ENCODE assay signal across 8 cellular contexts in genomic region chr19:15154002-15154612, GRCh38. TPM values are rescaled to one million over a fixed set of nuclear protein-coding genes. Genes with fewer than 3 reads are reported as not detected.
DNase-seq lines count a peak whose midpoint lies in the region; ATAC-seq, FAIRE-seq and TF ChIP-seq lines count a peak whose summit lies in the region.

No MANE protein-coding gene starts in this region.

- FAIRE-seq in frontal cortex (lab: Jason Lieb, UNC) = no peak

- no peaks in the 10 kb centered on the region for H4K20me1 ChIP-seq in OCI-LY7 (ENCODE audit: insufficient read depth, low read length)

- no peaks in the 10 kb centered on the region for H3K79me2 ChIP-seq in OCI-LY7 (ENCODE audit: insufficient read depth, low read depth, low read length)

- no peaks in the 10 kb centered on the region for H3K9me2 ChIP-seq in OCI-LY7 (ENCODE audit: insufficient read depth, low read length)

- BruUV-seq in OCI-LY7 (replicated peaks; lab: Mats Ljungman, UMichigan) = no TSS peak

- H3K36me3 ChIP-seq in OCI-LY7 (ENCODE audit: insufficient read depth, low read length) (no peaks in the 10 kb centered on the region), mucosa of descending colon (ENCODE audit: low read depth) (no peaks in the 10 kb centered on the region)

- H3K9me3 ChIP-seq in OCI-LY7 (ENCODE audit: low read length) (peaks cover 7% of the 10 kb centered on the region; the same call in 1 of the 2 replicates), mucosa of descending colon (peaks cover 6% of the 10 kb centered on the region)

- H3K4me1 ChIP-seq in OCI-LY7 (ENCODE audit: insufficient read depth, low read length, poor library complexity, severe bottlenecking) (no peaks in the 10 kb centered on the region), mucosa of descending colon (ENCODE audit: low read depth) (no peaks in the 10 kb centered on the region)

- no peak overlapping the region for H3K4me2 ChIP-seq in OCI-LY7 (ENCODE audit: low read length)

- H3K4me3 ChIP-seq in GM12875 (ENCODE audit: low read depth, low read length) = no peak overlapping the region
- no peak overlapping the region for H3K4me3 ChIP-seq in OCI-LY7 (ENCODE audit: low read depth, low read length, poor library complexity, severe bottlenecking)
- no peak overlapping the region for H3K4me3 ChIP-seq in mucosa of descending colon

- TF ChIP-seq CTCF in GM12875 (IDR thresholded peaks at IDR 0.05; ENCODE audit: borderline replicate concordance, insufficient read depth, low read depth, low read length) (peak; percentile 57; the same call in 1 of the 2 replicates), OCI-LY7 (conservative IDR thresholded peaks at IDR 0.05; ENCODE audit: low read length) (peak; percentile 86), mucosa of descending colon (IDR thresholded peaks at IDR 0.05) (no peak)

- no peak overlapping the region for H3K27ac ChIP-seq in OCI-LY7 (ENCODE audit: low read depth, low read length, poor library complexity, severe bottlenecking)

- POLR2A ChIA-PET in OCI-LY7 (lab: Charles Lee) = no interaction called here

- peak; percentile 54 for DNase-seq in AG08395 (ENCODE audit: low spot score)
- peak; percentile 55 for DNase-seq in OCI-LY7 (ENCODE audit: low spot score)
- DNase-seq in T47D (ENCODE audit: low read depth in 1 of 2, low spot score in 1 of 2) = peak; percentile 36 to 69
- peak in 2 of 3 donors; percentile 39 to 41 for DNase-seq in mucosa of descending colon
- DNase-seq in activated CD8-positive, alpha-beta memory T cell treated with anti-CD3 and anti-CD28 coated beads, Interleukin-2, amount 50 U/mL, for 4 hours = no peak
- DNase-seq in frontal cortex (ENCODE audit: low spot score in 2 of 2) = no peak

- in situ Hi-C loops in T47D (cut with HindIII; ENCODE audit: low pct_unique_long_range_greater_than_20kb, low sequenced_read_pairs) = no loop called here

- intact Hi-C loops in OCI-LY7 (cut with micrococcal nuclease; ENCODE audit: unreplicated experiment) (no loop called here), mucosa of descending colon (cut with DNase I, micrococcal nuclease) (loop anchor here in 1 of 2 donors (5.0 kb wide), 1 partner anchor 62 kb away; no protein-coding TSS in a partner anchor)

- ATAC-seq in mucosa of descending colon = peak; percentile 65
- ATAC-seq in HG02852 (IDR thresholded peaks at IDR 0.05; ENCODE audit: unreplicated experiment) = no peak

- CTCF ChIA-PET in OCI-LY7 (lab: Charles Lee; ENCODE audit: unreplicated experiment) = no interaction called here

- H2AFZ ChIP-seq in OCI-LY7 (ENCODE audit: low read length) = no peak overlapping the region

RNA-seq across cellular contexts. Expression of gene NOTCH3, which starts 46.7 kb away (rescaled TPM):
- total RNA-seq in OCI-LY7 (2014; rRNA removed; shearing (Covaris generic)) = not detected in 2 replicates
- total RNA-seq in OCI-LY7 (2022) = 0.25 and 0.28 TPM in 2 replicates
- 10 to 100 TPM in 2 of 3 donors, 1 to 10 TPM in 1; 3.8 to 13.3 (median 13.0) TPM for total RNA-seq in mucosa of descending colon
- total RNA-seq in frontal cortex = 6.9 TPM

RNA-seq across cellular contexts. Expression of gene SYDE1, which starts 46.9 kb away (rescaled TPM):
- total RNA-seq in OCI-LY7 (2014; rRNA removed; shearing (Covaris generic)) = not detected in 2 replicates
- total RNA-seq in OCI-LY7 (2022) (not detected in 2 replicates), mucosa of descending colon (10 to 100 TPM in 1 of 3 donors, 1 to 10 TPM in 2; 3.8 to 32.5 (median 4.1) TPM), frontal cortex (1.2 TPM)

Comparison
In these comparisons a context has a peak if more than half of its experiments do, and no peak if none do; other contexts are left out.
1. DNase-seq: peak in AG08395 (single experiment), OCI-LY7 (single experiment), T47D (2 of 2) and mucosa of descending colon (2 of 3); none in activated CD8-positive, alpha-beta memory T cell treated with anti-CD3 and anti-CD28 coated beads, Interleukin-2, amount 50 U/mL, for 4 hours (single experiment) and frontal cortex (0 of 2).